In the genomic region with DNA sequence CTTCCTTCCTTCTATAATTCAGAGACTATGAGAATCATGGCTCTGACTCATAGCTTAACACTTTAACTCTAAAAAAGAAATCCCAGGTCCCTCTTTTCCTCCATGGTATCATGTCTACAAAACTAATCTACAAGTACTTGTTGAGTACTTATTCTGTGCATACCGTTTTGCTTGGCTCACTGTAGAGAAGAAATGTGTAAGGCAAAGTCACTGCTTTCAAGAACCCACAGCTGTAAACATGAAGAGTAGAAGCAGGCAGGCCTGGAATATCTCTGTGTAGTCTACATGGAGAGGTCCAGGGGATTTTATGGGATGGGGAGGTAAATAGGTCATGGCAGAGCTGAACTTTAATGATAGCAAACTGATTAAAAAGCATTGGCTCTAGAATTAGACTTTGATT, we compare ENCODE assay signal across 29 cellular contexts. TPM values are rescaled to one million over a fixed set of nuclear protein-coding genes. Genes with fewer than 3 reads are reported as not detected.
A peak's percentile ranks its signal among the peaks of the same experiment; 100 is the strongest.
DNase-seq lines count a peak whose midpoint lies in the region; ATAC-seq, FAIRE-seq and TF ChIP-seq lines count a peak whose summit lies in the region.
"Had no signal": no experiment of that assay in that cellular context is flagged by ENCODE, and none has a peak within 500 bp of the region (broad histone marks: within the 10 kb centered on the region; RNA-seq: fewer than 3 reads in every experiment).

No MANE protein-coding gene starts in this region.

- H3K9me3 ChIP-seq in lung (ENCODE audit: control insufficient read depth in 2 of 2, insufficient read depth in 1 of 2, low read length in 1 of 2) (peaks cover 0 to 2% of the 10 kb centered on the region in 2 donors), sigmoid colon (no peaks in the 10 kb centered on the region)
- H3K9me3 ChIP-seq: A549; BE2C; BLaER1 treated with 17β-estradiol and CSF1 and Interleukin-3, amounts not matched to agents 10 nM and 100 nM had no signal

- H3K9me3 Mint-ChIP-seq in HFFc6 = no peaks in the 10 kb centered on the region
- H3K9me3 Mint-ChIP-seq: CD4-positive, alpha-beta T cell; CD8-positive, alpha-beta memory T cell; GM23338; H9 had no signal

- FAIRE-seq in HTR-8/SVneo (lab: Jason Lieb, UNC) = peak; percentile 26
- FAIRE-seq: A549, D721Med, GM12891, GM18507, GM19239 had no signal

- TF ChIP-seq EP300 in sigmoid colon (IDR thresholded peaks at IDR 0.05) = no peak

- H3K27ac ChIP-seq in lung (ENCODE audit: low read depth in 1 of 2, low read length in 1 of 2) = no peak overlapping the region
- peak overlapping the region in 3 of 4 donors; percentile 49 to 78 (median 69) for H3K27ac ChIP-seq in sigmoid colon
- H3K27ac ChIP-seq in RWPE1 = no peak overlapping the region
- H3K27ac ChIP-seq: A549; BLaER1 treated with 17β-estradiol and CSF1 and Interleukin-3, amounts not matched to agents 10 nM and 100 nM had no signal

- H3K4me1 ChIP-seq in lung (ENCODE audit: control insufficient read depth in 2 of 2, insufficient read depth in 2 of 2, low read length in 2 of 2) (peaks cover 0 to 3% of the 10 kb centered on the region in 2 donors), sigmoid colon (peaks cover 0 to 27% (median 17%) of the 10 kb centered on the region in 4 donors)
- H3K4me1 ChIP-seq: A549, BE2C had no signal

- peak; percentile 77 for ATAC-seq in lung (ENCODE audit: insufficient read depth, low FRiP score)
- ATAC-seq: A549, GM23338, HCT116 had no signal

- no peaks in the 10 kb centered on the region for H3K4me1 Mint-ChIP-seq in HFFc6 (ENCODE audit: low read depth)
- H3K4me1 Mint-ChIP-seq: CD8-positive, alpha-beta memory T cell; GM23338 had no signal

- H3K4me3 Mint-ChIP-seq in HFFc6 = no peak overlapping the region
- H3K4me3 Mint-ChIP-seq: CD4-positive, alpha-beta T cell; CD8-positive, alpha-beta memory T cell; GM23338; H9 had no signal

- H3K4me3 ChIP-seq in lung (no peak overlapping the region), sigmoid colon (no peak overlapping the region)
- H3K4me3 ChIP-seq: A549; BLaER1 treated with 17β-estradiol and CSF1 and Interleukin-3, amounts not matched to agents 10 nM and 100 nM; GM23338 had no signal

- TF ChIP-seq POLR2A in sigmoid colon (IDR thresholded peaks at IDR 0.05) = no peak

- H3K27ac Mint-ChIP-seq in HFFc6 = no peak overlapping the region
- H3K27ac Mint-ChIP-seq: CD14-positive monocyte; CD4-positive, alpha-beta T cell; CD8-positive, alpha-beta memory T cell; GM23338; H9 had no signal

- H3K27me3 Mint-ChIP-seq in HFFc6 (ENCODE audit: insufficient read depth) = peaks cover 13% of the 10 kb centered on the region

- H3K36me3 Mint-ChIP-seq in HFFc6 (ENCODE audit: low read depth) = no peaks in the 10 kb centered on the region
- H3K36me3 Mint-ChIP-seq: CD14-positive monocyte; CD8-positive, alpha-beta memory T cell had no signal

- intact Hi-C loops in sigmoid colon (cut with DNase I) = no loop called here

- H3K36me3 ChIP-seq in lung (ENCODE audit: control insufficient read depth in 2 of 2, insufficient read depth in 2 of 2, low read length in 2 of 2) (no peaks in the 10 kb centered on the region), sigmoid colon (no peaks in the 10 kb centered on the region)
- H3K36me3 ChIP-seq: BE2C; BLaER1 treated with 17β-estradiol and CSF1 and Interleukin-3, amounts not matched to agents 10 nM and 100 nM had no signal

- DNase-seq in HTR-8/SVneo (ENCODE audit: insufficient read length, low spot score) (no peak), lung (ENCODE audit: low spot score) (no peak), sigmoid colon (no peak), RWPE1 (ENCODE audit: low spot score) (no peak), GM19240 (ENCODE audit: insufficient read length, low spot score) (no peak), RPMI8226 (no peak), HFFc6 (no peak)
- DNase-seq: 8988T; ACHN; AML-193; BE2C; CD4-positive, alpha-beta T cell; CD8-positive, alpha-beta memory T cell; DMS53; DMS79 treated with DMSO at 0.1 percent for 48 hours; GF-D8; H9 had no signal

- no peaks in the 10 kb centered on the region for H3K27me3 ChIP-seq in lung (ENCODE audit: control insufficient read depth, insufficient read depth)
- no peaks in the 10 kb centered on the region for H3K27me3 ChIP-seq in sigmoid colon
- H3K27me3 ChIP-seq: BLaER1 treated with 17β-estradiol and CSF1 and Interleukin-3, amounts not matched to agents 10 nM and 100 nM had no signal

- POLR2A ChIA-PET in RWPE1 (lab: Yijun Ruan, JAX; ENCODE audit: low non-redundant PET) = no interaction called here

- CTCF ChIA-PET in RWPE1 (lab: Yijun Ruan, JAX) = interaction anchor here (0.6 to 1.6 kb wide), 4 partner anchors 12 to 508 kb away, joined by 3 to 6 read pairs (median 4); no protein-coding TSS in a partner anchor

- WGBS in lung, 2 donors = 61 to 69% methylated on average over 1 of the region's 1 CpG
- 54 to 73% methylated on average over 1 of the region's 1 CpG for WGBS in sigmoid colon, 2 donors

- TF ChIP-seq CTCF in lung (IDR thresholded peaks at IDR 0.05; ENCODE audit: control extremely low read depth, extremely low read depth) (no peak), sigmoid colon (IDR thresholded peaks at IDR 0.05) (no peak), RWPE1 (conservative IDR thresholded peaks at IDR 0.05; ENCODE audit: low read depth) (no peak), HFFc6 (IDR thresholded peaks at IDR 0.05) (no peak)

RNA-seq across cellular contexts. Expression of a gene that starts 13.8 kb away (rescaled TPM):
- total RNA-seq in lung = not detected
- polyA plus RNA-seq in lung = under 1 TPM in 1 of 2 donors, not detected in 1; 0.18 TPM
- not detected for total RNA-seq in sigmoid colon
- polyA plus RNA-seq in sigmoid colon = not detected
- total RNA-seq in HFFc6 (2021; fragmentation: NEBNext Ultra II Directional; extraction: Animal tissue kit (Norgen Biotek cat#: 25700)) = not detected
- total RNA-seq: CD4-positive, alpha-beta T cell; CD8-positive, alpha-beta memory T cell; Daoy; G401; GM23338; H4; H9 had no signal
- polyA plus RNA-seq: A549; CD14-positive monocyte; CD8-positive, alpha-beta memory T cell; GM23338 had no signal

RNA-seq across cellular contexts. Expression of a gene that starts 32.0 kb away (rescaled TPM):
- total RNA-seq in lung (100 to 1,000 TPM in 1 of 2 donors, 10 to 100 TPM in 1; 62.8 to 499 TPM), sigmoid colon (10 to 100 TPM; 33.9 to 94.1 (median 39.6) TPM)
- polyA plus RNA-seq in lung (1,000 to 10,000 TPM in 1 of 2 donors, 100 to 1,000 TPM in 1; 547 to 1,020 TPM), sigmoid colon (10 to 100 TPM; 29.6 to 86.6 (median 65.5) TPM)
- under 1 TPM in 1 of 6 experiments, not detected in 5; 0.97 TPM for total RNA-seq in HFFc6 (2021; fragmentation: NEBNext Ultra II Directional; extraction: Animal tissue kit (Norgen Biotek cat#: 25700))
- total RNA-seq: CD4-positive, alpha-beta T cell; Daoy; G401; H4 had no signal
- polyA plus RNA-seq: A549; CD14-positive monocyte; CD8-positive, alpha-beta memory T cell had no signal

RNA-seq across cellular contexts. Expression of a gene that starts 37.7 kb away (rescaled TPM):
- total RNA-seq in lung = 1 to 10 TPM in 1 of 2 donors, not detected in 1; 2.3 TPM
- polyA plus RNA-seq in lung = 1 to 10 TPM in 1 of 2 donors, under 1 TPM in 1; 0.24 to 1.0 TPM
- total RNA-seq in sigmoid colon = not detected
- not detected for polyA plus RNA-seq in sigmoid colon
- not detected for total RNA-seq in HFFc6 (2021; fragmentation: NEBNext Ultra II Directional; extraction: Animal tissue kit (Norgen Biotek cat#: 25700))
- total RNA-seq: CD4-positive, alpha-beta T cell; CD8-positive, alpha-beta memory T cell; Daoy; G401; GM23338; H4; H9 had no signal
- polyA plus RNA-seq: A549; CD14-positive monocyte; CD8-positive, alpha-beta memory T cell; GM23338 had no signal

RNA-seq across cellular contexts. Expression of a gene that starts 45.6 kb away (rescaled TPM):
- 1 to 10 TPM in 1 of 2 donors, under 1 TPM in 1; 0.09 to 1.3 TPM for total RNA-seq in lung
- under 1 TPM; 0.13 to 0.53 TPM for polyA plus RNA-seq in lung
- total RNA-seq in sigmoid colon = not detected
- polyA plus RNA-seq in sigmoid colon = not detected
- not detected for total RNA-seq in HFFc6 (2021; fragmentation: NEBNext Ultra II Directional; extraction: Animal tissue kit (Norgen Biotek cat#: 25700))
- total RNA-seq: CD4-positive, alpha-beta T cell; CD8-positive, alpha-beta memory T cell; Daoy; G401; GM23338; H4; H9 had no signal
- polyA plus RNA-seq: A549; CD14-positive monocyte; CD8-positive, alpha-beta memory T cell had no signal

Comparison
In these comparisons a context has a peak if more than half of its experiments do, and no peak if none do; other contexts are left out.
1. H3K27ac ChIP-seq: peak in sigmoid colon (3 of 4); none in lung (0 of 2) and RWPE1 (single experiment).
2. RNA of a gene that starts 32.0 kb away (total RNA-seq): 62.8 to 499 TPM in lung and 33.9 to 94.1 TPM in sigmoid colon; 0.97 TPM in HFFc6; every median in the first group is over 10 times any median in the second.